34 cellular contexts compared by ENCODE assay signal in genomic region chr6:151975795-151976194, GRCh38.
"Had no signal": no experiment of that assay in that cellular context is flagged by ENCODE, and none has a peak within 500 bp of the region (broad histone marks: within the 10 kb centered on the region; RNA-seq: fewer than 3 reads in every experiment).

No MANE protein-coding gene starts in this region.

- H3K27me3 ChIP-seq: MG63 had no signal

- H3K4me3 ChIP-seq: MG63 had no signal

- DNase-seq: Karpas-422, Kasumi-1, MG63, MM.1S, MV-4-11, NCI-H1048, NCI-H1092, NCI-H1092 treated with DMSO at 0.1 percent for 48 hours, NCI-H1105, NCI-H1105 treated with DMSO at 0.1 percent for 48 hours, NCI-H1417, NCI-H1417 treated with DMSO at 0.1 percent for 48 hours, NCI-H1436, NCI-H1436 treated with DMSO at 0.1 percent for 48 hours, NCI-H146, NCI-H1694, NCI-H1694 treated with DMSO at 0.1 percent for 48 hours, NCI-H187, NCI-H187 treated with DMSO at 0.1 percent for 48 hours, NCI-H1930, NCI-H2029, NCI-H2029 treated with DMSO at 0.1 percent for 48 hours, NCI-H2081, NCI-H2081 treated with DMSO at 0.1 percent for 48 hours, NCI-H2107, NCI-H2171, NCI-H2171 treated with DMSO at 0.1 percent for 48 hours, NCI-H2227 treated with DMSO at 0.1 percent for 48 hours, NCI-H226, NCI-H345, NCI-H446, NCI-H446 treated with DMSO at 0.1 percent for 48 hours, NCI-H510A, NCI-H510A treated with DMSO at 0.1 percent for 48 hours had no signal

- H3K9me3 ChIP-seq: MG63 had no signal

- H3K36me3 ChIP-seq: MG63 had no signal
